In the genomic region with DNA sequence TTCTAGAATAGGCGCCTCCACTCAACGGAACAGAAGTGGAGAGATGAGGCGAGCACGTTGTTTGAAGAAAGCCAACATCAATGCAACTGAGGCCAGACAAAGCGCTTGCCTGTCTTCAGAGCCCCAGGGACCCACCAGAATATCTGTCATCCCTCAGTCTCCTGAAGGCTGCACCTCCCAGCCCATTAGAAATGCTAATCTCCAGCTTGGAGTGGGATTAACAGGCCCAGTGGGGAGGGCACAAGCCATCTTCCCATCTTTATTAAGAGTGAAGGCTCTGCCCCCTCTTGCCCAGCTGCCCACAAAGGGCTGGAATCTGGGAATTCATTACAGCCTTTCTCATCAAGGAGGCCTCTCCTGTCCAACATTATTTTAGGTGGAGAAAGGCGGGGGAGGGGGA, we compare ENCODE assay signal across 28 cellular contexts. TPM values are rescaled to one million over a fixed set of nuclear protein-coding genes. Genes with fewer than 3 reads are reported as not detected.
"Had no signal": no experiment of that assay in that cellular context is flagged by ENCODE, and none has a peak within 500 bp of the region (broad histone marks: within the 10 kb centered on the region; RNA-seq: fewer than 3 reads in every experiment).

No MANE protein-coding gene starts in this region.

- H3K4me3 Mint-ChIP-seq: activated naive CD4-positive, alpha-beta T cell treated with anti-CD3 and anti-CD28 coated beads, Interleukin-2, amount 50 U/mL, for 24 hours; nephron progenitor cell; stimulated activated naive B cell treated with anti-CD40 and anti-IgM and Interleukin-4, amounts not matched to agents 10 μg/mL and 1 μg/mL and 100 μg/mL, for 72 hours; T-helper 2 cell treated with Interferon-gamma antibody and Interleukin-4, amounts not matched to agents 5 μg/mL and 100 μg/mL, for 36 hours had no signal

- FAIRE-seq: endothelial cell of umbilical vein, islet of Langerhans had no signal

- H3K27ac ChIP-seq: body of pancreas, cardiac muscle cell, sigmoid colon, testis, vagina, VCaP had no signal

- H3K4me1 Mint-ChIP-seq: activated naive CD4-positive, alpha-beta T cell treated with anti-CD3 and anti-CD28 coated beads, Interleukin-2, amount 50 U/mL, for 24 hours; stimulated activated naive B cell treated with anti-CD40 and anti-IgM and Interleukin-4, amounts not matched to agents 10 μg/mL and 1 μg/mL and 100 μg/mL, for 72 hours had no signal

- H3K9me3 ChIP-seq: body of pancreas, sigmoid colon, testis, vagina had no signal

- H3K27ac Mint-ChIP-seq: activated naive CD4-positive, alpha-beta T cell treated with anti-CD3 and anti-CD28 coated beads, Interleukin-2, amount 50 U/mL, for 24 hours; nephron progenitor cell; stimulated activated naive B cell treated with anti-CD40 and anti-IgM and Interleukin-4, amounts not matched to agents 10 μg/mL and 1 μg/mL and 100 μg/mL, for 72 hours; T-helper 2 cell treated with Interferon-gamma antibody and Interleukin-4, amounts not matched to agents 5 μg/mL and 100 μg/mL, for 36 hours had no signal

- H3K9me3 Mint-ChIP-seq: activated naive CD4-positive, alpha-beta T cell treated with anti-CD3 and anti-CD28 coated beads, Interleukin-2, amount 50 U/mL, for 24 hours; nephron progenitor cell; stimulated activated naive B cell treated with anti-CD40 and anti-IgM and Interleukin-4, amounts not matched to agents 10 μg/mL and 1 μg/mL and 100 μg/mL, for 72 hours; T-helper 2 cell treated with Interferon-gamma antibody and Interleukin-4, amounts not matched to agents 5 μg/mL and 100 μg/mL, for 36 hours had no signal

- H3K4me3 ChIP-seq: body of pancreas, cardiac muscle cell, sigmoid colon, smooth muscle cell, testis, vagina had no signal

- H3K36me3 Mint-ChIP-seq: activated naive CD4-positive, alpha-beta T cell treated with anti-CD3 and anti-CD28 coated beads, Interleukin-2, amount 50 U/mL, for 24 hours; stimulated activated naive B cell treated with anti-CD40 and anti-IgM and Interleukin-4, amounts not matched to agents 10 μg/mL and 1 μg/mL and 100 μg/mL, for 72 hours had no signal

- H3K27me3 ChIP-seq: body of pancreas, cardiac muscle cell, sigmoid colon, testis, vagina had no signal

- DNase-seq: activated CD4-positive, alpha-beta T cell treated with anti-CD3 and anti-CD28 coated beads for 1 hour; activated CD4-positive, alpha-beta T cell treated with anti-CD3 and anti-CD28 coated beads, Interleukin-2, amount 50 U/mL, for 1 hour; activated gamma-delta T cell treated with Interleukin-2 at 50 U/mL for 16 hours; activated T-cell treated with anti-CD3 and anti-CD28 coated beads, Interleukin-2, amount 50 U/mL, for 1 hour; anterior cingulate cortex; body of pancreas; effector memory CD4-positive, alpha-beta T cell; foreskin melanocyte; hippocampal formation; left cardiac atrium; nephron progenitor cell; occipital lobe; sigmoid colon; stimulated activated CD4-positive, alpha-beta T cell treated with anti-CD3 and anti-CD28 coated beads, Interleukin-15, amount 100 ng/mL, for 24 hours; stimulated activated CD8-positive, alpha-beta memory T cell treated with anti-CD3 and anti-CD28 coated beads, Interleukin-4, amount 100 ng/mL, for 48 hours; stimulated activated naive B cell treated with anti-CD40 and anti-IgM and Interleukin-4, amounts not matched to agents 10 μg/mL and 1 μg/mL and 100 μg/mL, for 72 hours; testis; trophoblast cell had no signal

- H3K4me1 ChIP-seq: body of pancreas, sigmoid colon, testis, vagina had no signal

- H3K36me3 ChIP-seq: cardiac muscle cell, sigmoid colon, vagina had no signal

RNA-seq across cellular contexts. Expression of gene CNTN2, which starts 16.8 kb away (rescaled TPM):
- total RNA-seq: body of pancreas, cardiac muscle cell, chondrocyte, endothelial cell of umbilical vein, myocyte, smooth muscle cell had no signal
- polyA plus RNA-seq: cardiac muscle cell, endothelial cell of umbilical vein, smooth muscle cell had no signal
